ENCODE assay signal across 8 cellular contexts in the genomic region with DNA sequence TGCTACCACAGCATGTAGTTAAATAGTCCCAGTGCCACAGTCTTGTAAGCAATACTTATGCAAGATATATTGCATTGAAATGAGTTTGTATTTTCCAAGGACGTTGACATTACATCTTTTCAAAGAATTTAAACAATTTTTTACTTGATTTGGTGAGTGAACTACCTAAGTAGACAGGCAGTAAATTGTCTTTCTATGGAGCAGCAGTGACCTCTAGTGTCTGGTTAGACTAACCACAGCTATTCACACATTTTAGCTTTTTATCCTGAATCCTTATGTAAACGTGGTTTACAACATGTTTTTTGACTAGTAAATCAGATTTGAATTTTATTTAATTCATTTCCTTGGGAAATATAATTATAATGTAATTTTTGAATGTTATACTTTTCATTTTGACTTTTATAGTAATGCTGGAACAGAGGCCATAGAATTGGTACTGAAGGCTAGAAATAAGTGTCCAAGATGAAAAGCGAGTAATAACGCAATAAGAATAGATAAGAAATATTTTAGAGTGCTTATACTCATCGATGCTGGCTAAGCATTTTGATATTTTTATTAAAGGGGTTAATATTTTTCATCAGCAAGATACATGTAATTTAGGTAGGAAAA. TPM values are rescaled to one million over a fixed set of nuclear protein-coding genes. Genes with fewer than 3 reads are reported as not detected.
DNase-seq lines count a peak whose midpoint lies in the region; ATAC-seq, FAIRE-seq and TF ChIP-seq lines count a peak whose summit lies in the region.

No MANE protein-coding gene starts in this region.

- TF ChIP-seq CTCF in D721Med (IDR thresholded peaks at IDR 0.05; ENCODE audit: insufficient read depth, missing control alignments) (peak; percentile 79), colonic mucosa (IDR thresholded peaks at IDR 0.05) (peak; percentile 84)

- H3K4me1 ChIP-seq in colonic mucosa = no peaks in the 10 kb centered on the region

- intact Hi-C loops in colonic mucosa (cut with DNase I) = no loop called here

- peaks cover 14% of the 10 kb centered on the region for H3K27me3 ChIP-seq in colonic mucosa

- no peaks in the 10 kb centered on the region for H3K36me3 ChIP-seq in colonic mucosa

- H3K9ac ChIP-seq in colonic mucosa (ENCODE audit: low read depth in 2 of 2, low read length in 2 of 2) = no peak overlapping the region

- H3K9me3 ChIP-seq in colonic mucosa = no peaks in the 10 kb centered on the region

- peak; percentile 91 for FAIRE-seq in D721Med (lab: Jason Lieb, UNC)

- no peak overlapping the region for H3K27ac ChIP-seq in colonic mucosa

- no peak overlapping the region for H3K4me3 ChIP-seq in colonic mucosa

- DNase-seq in D721Med (ENCODE audit: insufficient read length, low spot score) (no peak), NOMO-1 treated with dmso at 0.1 percent for 144 hours (lab: John Stamatoyannopoulos, UW; ENCODE audit: unreplicated experiment) (peak; percentile 2), colonic mucosa (no peak), middle frontal gyrus (ENCODE audit: extremely low spot score, low spot score) (peak; percentile 74)
- no peak for DNase-seq in stimulated activated CD4-positive, alpha-beta T cell treated with anti-CD3 and anti-CD28 coated beads, Interleukin-1b, Interleukin-23, amount 100 ng/mL, for 48 hours
- DNase-seq in effector CD4-positive, alpha-beta T cell = no peak

- ATAC-seq in GM19035 (IDR thresholded peaks at IDR 0.05; ENCODE audit: unreplicated experiment) = peak; percentile 82
- ATAC-seq in HG03378 (IDR thresholded peaks at IDR 0.05; ENCODE audit: unreplicated experiment) = peak; percentile 88

RNA-seq across cellular contexts. Expression of a gene that starts 5.6 kb away (rescaled TPM):
- total RNA-seq in colonic mucosa = not detected

Comparison
In these comparisons a context has a peak if more than half of its experiments do, and no peak if none do; other contexts are left out.
1. DNase-seq: peak in NOMO-1 treated with dmso at 0.1 percent for 144 hours (single experiment) and middle frontal gyrus (single experiment); none in D721Med (single experiment), colonic mucosa (single experiment), stimulated activated CD4-positive, alpha-beta T cell treated with anti-CD3 and anti-CD28 coated beads, Interleukin-1b, Interleukin-23, amount 100 ng/mL, for 48 hours (single experiment) and effector CD4-positive, alpha-beta T cell (single experiment).